23 cellular contexts compared by ENCODE assay signal in genomic region chr4:161991811-161992210, GRCh38.
"Had no signal": no experiment of that assay in that cellular context is flagged by ENCODE, and none has a peak within 500 bp of the region (broad histone marks: within the 10 kb centered on the region; RNA-seq: fewer than 3 reads in every experiment).

No MANE protein-coding gene starts in this region.

- ATAC-seq: activated CD4-positive, alpha-beta T cell treated with anti-CD3 and anti-CD28 coated beads for 36 hours; activated T-cell treated with anti-CD3 and anti-CD28 coated beads, Interleukin-2, amount 50 U/mL, for 72 hours; Panc1; Right ventricle myocardium inferior; T-cell had no signal

- H3K4me1 Mint-ChIP-seq: activated CD4-positive, alpha-beta memory T cell treated with anti-CD3 and anti-CD28 coated beads, Interleukin-2, amount 10 ng/mL, durations not matched to agents 7 days and 5 days; activated CD4-positive, alpha-beta T cell treated with anti-CD3 and anti-CD28 coated beads for 36 hours; activated naive CD8-positive, alpha-beta T cell treated with anti-CD3 and anti-CD28 coated beads, Interleukin-2, amount 10 ng/mL, durations not matched to agents 7 days and 5 days; T-cell had no signal

- H3K27ac Mint-ChIP-seq: activated CD4-positive, alpha-beta memory T cell treated with anti-CD3 and anti-CD28 coated beads, Interleukin-2, amount 10 ng/mL, durations not matched to agents 7 days and 5 days; activated CD4-positive, alpha-beta T cell treated with anti-CD3 and anti-CD28 coated beads for 36 hours; activated naive CD8-positive, alpha-beta T cell treated with anti-CD3 and anti-CD28 coated beads, Interleukin-2, amount 10 ng/mL, durations not matched to agents 7 days and 5 days; activated T-cell treated with anti-CD3 and anti-CD28 coated beads, Interleukin-2, amount 50 U/mL, for 72 hours; activated T-helper 2 cell treated with anti-CD3 and anti-CD28 coated beads, Interferon-gamma antibody, Interleukin-2, Interleukin-4, amounts not matched to agents 10 μg/mL and 5 μg/mL and 100 μg/mL, durations not matched to agents 14 hours and 24 hours and 36 hours; T-cell had no signal

- H3K36me3 Mint-ChIP-seq: activated naive CD8-positive, alpha-beta T cell treated with anti-CD3 and anti-CD28 coated beads, Interleukin-2, amount 10 ng/mL, durations not matched to agents 7 days and 5 days; T-cell had no signal

- DNase-seq: activated CD4-positive, alpha-beta memory T cell treated with anti-CD3 and anti-CD28 coated beads, Interleukin-2, amount 10 ng/mL, durations not matched to agents 7 days and 5 days; activated CD4-positive, alpha-beta T cell treated with anti-CD3 and anti-CD28 coated beads for 36 hours; activated CD4-positive, alpha-beta T cell treated with anti-CD3 and anti-CD28 coated beads, Interleukin-2, amount 50 U/mL, for 1 hour; activated CD8-positive, alpha-beta memory T cell treated with anti-CD3 and anti-CD28 coated beads, Interleukin-2, amount 50 U/mL, for 4 hours; activated naive CD4-positive, alpha-beta T cell treated with anti-CD3 and anti-CD28 coated beads, Interleukin-2, amount 50 U/mL, for 16 hours; activated naive CD8-positive, alpha-beta T cell treated with anti-CD3 and anti-CD28 coated beads, Interleukin-2, amount 10 ng/mL, durations not matched to agents 7 days and 5 days; activated T-cell treated with anti-CD3 and anti-CD28 coated beads, Interleukin-2, amount 50 U/mL, for 72 hours; adrenal gland; anterior cingulate cortex; cerebellar nuclear complex; NCI-H1930; NCI-H2171; NCI-H2227 treated with DMSO at 0.1 percent for 48 hours; NCI-H510A; NCI-H526 treated with DMSO at 0.1 percent for 48 hours; NCI-H82; RPMI8226; T-cell had no signal

- H3K9me3 ChIP-seq: adrenal gland had no signal

- H3K36me3 ChIP-seq: adrenal gland had no signal

- H3K4me3 Mint-ChIP-seq: activated CD4-positive, alpha-beta memory T cell treated with anti-CD3 and anti-CD28 coated beads, Interleukin-2, amount 10 ng/mL, durations not matched to agents 7 days and 5 days; activated CD4-positive, alpha-beta T cell treated with anti-CD3 and anti-CD28 coated beads for 36 hours; activated naive CD8-positive, alpha-beta T cell treated with anti-CD3 and anti-CD28 coated beads, Interleukin-2, amount 10 ng/mL, durations not matched to agents 7 days and 5 days; activated T-cell treated with anti-CD3 and anti-CD28 coated beads, Interleukin-2, amount 50 U/mL, for 72 hours; T-cell had no signal

- H3K27me3 ChIP-seq: adrenal gland had no signal

- H3K4me1 ChIP-seq: adrenal gland had no signal

- H3K27ac ChIP-seq: adrenal gland, SK-N-MC, VCaP had no signal

- H3K27me3 Mint-ChIP-seq: activated CD4-positive, alpha-beta memory T cell treated with anti-CD3 and anti-CD28 coated beads, Interleukin-2, amount 10 ng/mL, durations not matched to agents 7 days and 5 days; activated CD4-positive, alpha-beta T cell treated with anti-CD3 and anti-CD28 coated beads for 36 hours; activated naive CD8-positive, alpha-beta T cell treated with anti-CD3 and anti-CD28 coated beads, Interleukin-2, amount 10 ng/mL, durations not matched to agents 7 days and 5 days; T-cell had no signal

- H3K4me3 ChIP-seq: adrenal gland, SK-N-MC had no signal
